Comparison of ENCODE assay signal across 8 cellular contexts in genomic region chr11:63838682-63839507, GRCh38. TPM values are rescaled to one million over a fixed set of nuclear protein-coding genes. Genes with fewer than 3 reads are reported as not detected.
DNase-seq lines count a peak whose midpoint lies in the region; ATAC-seq and TF ChIP-seq lines count a peak whose summit lies in the region.

TSS of gene MARK2 (plus strand) at chr11:63839110. CDS start at chr11:63839507, 397 bp downstream.

- H3K27me3 Mint-ChIP-seq in activated CD4-positive, alpha-beta T cell treated with anti-CD3 and anti-CD28 coated beads for 36 hours = no peaks in the 10 kb centered on the region

- no peaks in the 10 kb centered on the region for H3K36me3 ChIP-seq in kidney epithelial cell (ENCODE audit: control insufficient read depth, insufficient read depth, low read length)

- peak within 1 kb of the TSS; percentile 87 for H3K27ac Mint-ChIP-seq in activated CD4-positive, alpha-beta T cell treated with anti-CD3 and anti-CD28 coated beads for 36 hours

- H3K4me3 Mint-ChIP-seq in activated CD4-positive, alpha-beta T cell treated with anti-CD3 and anti-CD28 coated beads for 36 hours = peak within 1 kb of the TSS; percentile 97

- H3K4me3 ChIP-seq in choroid plexus epithelial cell (ENCODE audit: low read depth, low read length) (peak within 1 kb of the TSS; percentile 90), kidney epithelial cell (ENCODE audit: low read depth, low read length) (peak within 1 kb of the TSS; percentile 83)

- DNase-seq in Ammon's horn (ENCODE audit: low spot score) (peak; percentile 98), GM19238 (ENCODE audit: insufficient read length, low spot score) (peak; percentile 75), NCI-H524 (lab: John Stamatoyannopoulos, UW) (peak; percentile 92 to 99), choroid plexus epithelial cell (ENCODE audit: low read depth) (peak; percentile 99), kidney epithelial cell (ENCODE audit: low read depth) (peak; percentile 72)
- peak; percentile 100 for DNase-seq in activated CD4-positive, alpha-beta T cell treated with anti-CD3 and anti-CD28 coated beads for 36 hours
- peak; percentile 98 to 99 for DNase-seq in stimulated activated CD4-positive, alpha-beta T cell treated with anti-CD3 and anti-CD28 coated beads, Interleukin-15, amount 100 ng/mL, for 48 hours (ENCODE audit: low read depth in 2 of 2)

- POLR2A ChIA-PET in activated CD4-positive, alpha-beta T cell treated with anti-CD3 and anti-CD28 coated beads for 36 hours (lab: Charles Lee) = interaction anchor here (0.6 to 1.1 kb wide), 7 partner anchors 11 to 998 kb away, joined by 3 to 12 read pairs (median 3); no protein-coding TSS in a partner anchor

- ATAC-seq in HG03442 (IDR thresholded peaks at IDR 0.05; ENCODE audit: unreplicated experiment) = peak; percentile 74
- peak; percentile 90 for ATAC-seq in activated CD4-positive, alpha-beta T cell treated with anti-CD3 and anti-CD28 coated beads for 36 hours

- no peaks in the 10 kb centered on the region for H3K9me3 Mint-ChIP-seq in activated CD4-positive, alpha-beta T cell treated with anti-CD3 and anti-CD28 coated beads for 36 hours (ENCODE audit: low read depth)

- H3K36me3 Mint-ChIP-seq in activated CD4-positive, alpha-beta T cell treated with anti-CD3 and anti-CD28 coated beads for 36 hours (ENCODE audit: low read depth) = peaks cover 17% of the 10 kb centered on the region

- peaks cover 48% of the 10 kb centered on the region for H3K4me1 Mint-ChIP-seq in activated CD4-positive, alpha-beta T cell treated with anti-CD3 and anti-CD28 coated beads for 36 hours

- CTCF ChIA-PET in activated CD4-positive, alpha-beta T cell treated with anti-CD3 and anti-CD28 coated beads for 36 hours (lab: Charles Lee) = interaction anchor here (0.6 to 5.8 kb wide), 25 partner anchors 8 to 368 kb away, joined by 3 to 72 read pairs (median 4); partner anchors contain the start of genes COX8A, RCOR2, RTN3 and SPINDOC

- H3K27me3 ChIP-seq in kidney epithelial cell (ENCODE audit: control insufficient read depth, insufficient read depth, low read length) = no peaks in the 10 kb centered on the region

- TF ChIP-seq CTCF in choroid plexus epithelial cell (conservative IDR thresholded peaks at IDR 0.05; ENCODE audit: low read depth, low read length) (no peak), kidney epithelial cell (IDR thresholded peaks at IDR 0.05; ENCODE audit: insufficient read depth, low read length, poor library complexity, severe bottlenecking) (no peak)

- intact Hi-C loops in activated CD4-positive, alpha-beta T cell treated with anti-CD3 and anti-CD28 coated beads for 36 hours (cut with DNase I, micrococcal nuclease) = loop anchor here (1.0 to 5.0 kb wide), 17 partner anchors 26 to 480 kb away; partner anchors contain the start of genes OTUB1 (in 2 of the 2), ATL3 (in 1 of the 2), COX8A (in 1 of the 2) and FKBP2 (in 1 of the 2)

RNA-seq across cellular contexts. Expression of gene MARK2, which starts in this region (rescaled TPM):
- total RNA-seq in activated CD4-positive, alpha-beta T cell treated with anti-CD3 and anti-CD28 coated beads for 36 hours = 10 to 100 TPM; 24.3 to 24.9 TPM
- 40.1 and 45.2 TPM in 2 replicates for total RNA-seq in kidney epithelial cell

Comparison
In these comparisons a context has a peak if more than half of its experiments do, and no peak if none do; other contexts are left out.
1. Peak in every context shown above with its lines: DNase-seq, ATAC-seq and H3K4me3 ChIP-seq.